25 cellular contexts compared by ENCODE assay signal in genomic region chrX:107197306-107197705, GRCh38. TPM values are rescaled to one million over a fixed set of nuclear protein-coding genes. Genes with fewer than 3 reads are reported as not detected.
"Had no signal": no experiment of that assay in that cellular context is flagged by ENCODE, and none has a peak within 500 bp of the region (broad histone marks: within the 10 kb centered on the region; RNA-seq: fewer than 3 reads in every experiment).

No MANE protein-coding gene starts in this region.

- H3K27me3 ChIP-seq: MG63, Peyer's patch, SJCRH30 had no signal

- ATAC-seq: PC-3, Right ventricle myocardium inferior, SK-N-SH treated with all-trans-retinoic acid at 6 μM for 48 hours had no signal

- H3K27ac ChIP-seq: HL-60, Peyer's patch, SJCRH30 had no signal

- H3K4me3 Mint-ChIP-seq: IgD-negative memory B cell had no signal

- H3K4me1 Mint-ChIP-seq: IgD-negative memory B cell had no signal

- DNase-seq: Karpas-422, KG1, MG63, NCI-H1092, NCI-H1105 treated with DMSO at 0.1 percent for 48 hours, NCI-H1417 treated with DMSO at 0.1 percent for 48 hours, NCI-H146, NCI-H1694 treated with DMSO at 0.1 percent for 48 hours, NCI-H1930, NCI-H2081, NCI-H2107, NCI-H2227 treated with DMSO at 0.1 percent for 48 hours, NCI-H524, NCI-H526 treated with DMSO at 0.1 percent for 48 hours, NCI-H748 treated with DMSO at 0.1 percent for 48 hours, PC-3, Peyer's patch, SHP77 treated with DMSO at 0.1 percent for 48 hours, SJCRH30 had no signal

- H3K4me1 ChIP-seq: Peyer's patch, SJCRH30 had no signal

- H3K36me3 ChIP-seq: MG63, Peyer's patch, SJCRH30 had no signal

- H3K36me3 Mint-ChIP-seq: IgD-negative memory B cell had no signal

- H3K9me3 Mint-ChIP-seq: IgD-negative memory B cell had no signal

- H3K4me3 ChIP-seq: MG63, Peyer's patch, SJCRH30 had no signal

- H3K9me3 ChIP-seq: MG63, Peyer's patch, SJCRH30 had no signal

- H3K27ac Mint-ChIP-seq: IgD-negative memory B cell had no signal

RNA-seq across cellular contexts. Expression of gene NUP62CL, which starts 8.9 kb away (rescaled TPM):
- total RNA-seq: RPMI7951, SJCRH30 had no signal

RNA-seq across cellular contexts. Expression of gene DNAAF6, which starts 9.1 kb away (rescaled TPM):
- total RNA-seq: NCI-H460, PC-3, Peyer's patch, Right ventricle myocardium inferior, RPMI7951, SJCRH30 had no signal
- polyA plus RNA-seq: IgD-negative memory B cell had no signal
